ENCODE assay signal across 14 cellular contexts in the genomic region with DNA sequence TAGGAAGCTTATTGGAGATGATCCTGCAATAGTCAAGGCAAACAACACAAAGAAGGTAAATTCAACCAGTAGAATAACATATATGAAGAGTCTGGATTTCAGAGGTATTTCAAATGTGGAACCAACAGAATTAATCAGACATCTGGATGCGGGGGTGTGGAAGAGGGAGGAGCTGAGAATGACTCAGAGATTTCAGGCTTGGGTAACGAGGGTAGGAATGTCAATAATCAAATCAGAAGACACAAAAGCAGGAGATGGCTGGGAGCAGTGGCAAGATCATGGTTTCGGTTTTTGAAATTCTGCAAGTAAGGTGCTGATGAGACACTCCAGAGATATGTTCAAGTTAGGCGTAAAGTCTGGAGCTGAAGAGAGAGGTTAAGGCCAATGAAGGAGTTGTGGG.
A peak's percentile ranks its signal among the peaks of the same experiment; 100 is the strongest.
DNase-seq lines count a peak whose midpoint lies in the region; TF ChIP-seq lines count a peak whose summit lies in the region.
"Had no signal": no experiment of that assay in that cellular context is flagged by ENCODE, and none has a peak within 500 bp of the region (broad histone marks: within the 10 kb centered on the region; RNA-seq: fewer than 3 reads in every experiment).

No MANE protein-coding gene starts in this region.

- H3K9me3 Mint-ChIP-seq in nephron progenitor cell, result no peaks in the 10 kb centered on the region

- H3K27me3 Mint-ChIP-seq in nephron progenitor cell (ENCODE audit: low read depth, poor library complexity), result peaks cover 5% of the 10 kb centered on the region

- H3K4me1 Mint-ChIP-seq in nephron progenitor cell, result peaks cover 19% of the 10 kb centered on the region

- H3K4me3 Mint-ChIP-seq in nephron progenitor cell, result no peak overlapping the region

- peak; percentile 48 for DNase-seq in activated CD4-positive, alpha-beta T cell treated with anti-CD3 and anti-CD28 coated beads for 48 hours
- no peak for DNase-seq in activated CD4-positive, alpha-beta T cell treated with anti-CD3 and anti-CD28 coated beads, Interleukin-2, amount 50 U/mL, for 4 hours
- DNase-seq in HFF-Myc (ENCODE audit: extremely low read depth, low read depth), result peak; percentile 33
- DNase-seq in brain microvascular endothelial cell, result peak; percentile 69
- DNase-seq in nephron progenitor cell, result no peak
- no peak for DNase-seq in superior temporal gyrus (ENCODE audit: extremely low spot score)
- no peak for DNase-seq in amniotic stem cell (lab: John Stamatoyannopoulos, UW)
- no peak for DNase-seq in RPMI8226
- DNase-seq: body of pancreas, GDM1, KG1, NCI-H2107, right lobe of liver, uterus had no signal

- no peaks in the 10 kb centered on the region for H3K36me3 Mint-ChIP-seq in nephron progenitor cell (ENCODE audit: low read depth)

- H3K4me3 ChIP-seq in HFF-Myc (replicated peaks; ENCODE audit: low read depth, low read length), result no peak overlapping the region
- no peak overlapping the region for H3K4me3 ChIP-seq in brain microvascular endothelial cell (ENCODE audit: low read depth, low read length)
- H3K4me3 ChIP-seq: body of pancreas, right lobe of liver, uterus had no signal

- peak overlapping the region; percentile 44 for H3K27ac Mint-ChIP-seq in nephron progenitor cell

- no peak overlapping the region for H3K27ac ChIP-seq in brain microvascular endothelial cell
- H3K27ac ChIP-seq: body of pancreas, right lobe of liver, uterus had no signal

- H3K36me3 ChIP-seq in brain microvascular endothelial cell (replicated peaks), result no peaks in the 10 kb centered on the region
- H3K36me3 ChIP-seq: right lobe of liver, uterus had no signal

- TF ChIP-seq CTCF in HFF-Myc (IDR thresholded peaks at IDR 0.05; ENCODE audit: low read depth, low read length, missing control alignments), result no peak
- no peak for TF ChIP-seq CTCF in brain microvascular endothelial cell (IDR thresholded peaks at IDR 0.05; ENCODE audit: low read depth, low read length, missing control alignments)
- no peak for TF ChIP-seq CTCF in nephron progenitor cell (IDR thresholded peaks at IDR 0.05)

- in situ Hi-C loops in brain microvascular endothelial cell (cut with HindIII; ENCODE audit: low pct_ligation_motif_present, low sequenced_read_pairs), result no loop called here

- no peaks in the 10 kb centered on the region for H3K27me3 ChIP-seq in brain microvascular endothelial cell (replicated peaks)
- H3K27me3 ChIP-seq: body of pancreas, right lobe of liver, uterus had no signal

Comparison
In these comparisons a context has a peak if more than half of its experiments do, and no peak if none do; other contexts are left out.
1. DNase-seq: peak in activated CD4-positive, alpha-beta T cell treated with anti-CD3 and anti-CD28 coated beads for 48 hours (single experiment), HFF-Myc (single experiment) and brain microvascular endothelial cell (single experiment); none in activated CD4-positive, alpha-beta T cell treated with anti-CD3 and anti-CD28 coated beads, Interleukin-2, amount 50 U/mL, for 4 hours (0 of 2), nephron progenitor cell (single experiment), superior temporal gyrus (single experiment), amniotic stem cell (single experiment) and RPMI8226 (single experiment).